Comparison of ENCODE assay signal across 12 cellular contexts in the genomic region with DNA sequence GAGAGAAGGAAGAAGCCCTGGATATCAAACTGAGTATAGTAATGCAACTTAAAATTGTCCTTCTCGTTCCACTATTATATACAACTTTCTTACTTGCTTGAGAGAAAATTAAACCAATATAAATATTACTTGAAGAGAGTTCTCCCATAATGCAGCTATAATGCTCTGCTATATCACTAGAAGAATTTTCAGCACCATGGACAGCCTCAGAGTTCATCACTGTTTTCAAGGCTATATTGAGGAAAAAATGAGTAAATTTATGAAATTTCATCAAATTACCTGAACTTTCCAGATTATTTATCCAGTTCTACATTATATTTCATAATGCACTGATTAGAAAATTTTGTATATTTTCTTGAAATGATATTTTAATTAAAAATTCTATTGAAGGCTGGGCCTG.
DNase-seq lines count a peak whose midpoint lies in the region; TF ChIP-seq lines count a peak whose summit lies in the region.
"Had no signal": no experiment of that assay in that cellular context is flagged by ENCODE, and none has a peak within 500 bp of the region (broad histone marks: within the 10 kb centered on the region; RNA-seq: fewer than 3 reads in every experiment).

No MANE protein-coding gene starts in this region.

- no peaks in the 10 kb centered on the region for H3K4me1 ChIP-seq in OCI-LY7 (ENCODE audit: insufficient read depth, low read length, poor library complexity, severe bottlenecking)
- H3K4me1 ChIP-seq: pancreas had no signal

- H4K20me1 ChIP-seq in OCI-LY7 (ENCODE audit: insufficient read depth, low read length) (no peaks in the 10 kb centered on the region), neural cell (ENCODE audit: insufficient read depth) (no peaks in the 10 kb centered on the region)

- intact Hi-C loops in OCI-LY7 (cut with micrococcal nuclease; ENCODE audit: unreplicated experiment), result no loop called here

- no peak overlapping the region for H3K4me2 ChIP-seq in OCI-LY7 (ENCODE audit: low read length)
- H3K4me2 ChIP-seq in neural cell (ENCODE audit: low read length), result no peak overlapping the region

- H2AFZ ChIP-seq in OCI-LY7 (ENCODE audit: low read length) (no peak overlapping the region), neural cell (ENCODE audit: low read depth, low read length) (no peak overlapping the region)

- CTCF ChIA-PET in OCI-LY7 (lab: Charles Lee; ENCODE audit: unreplicated experiment), result no interaction called here

- H3K36me3 ChIP-seq in OCI-LY7 (ENCODE audit: insufficient read depth, low read length) (no peaks in the 10 kb centered on the region), neural cell (ENCODE audit: insufficient read depth, low read length) (no peaks in the 10 kb centered on the region)
- H3K36me3 ChIP-seq: pancreas had no signal

- no peak for TF ChIP-seq EP300 in neural cell (conservative IDR thresholded peaks at IDR 0.05; ENCODE audit: poor library complexity, severe bottlenecking)

- no peak for TF ChIP-seq RAD21 in neural cell (conservative IDR thresholded peaks at IDR 0.05)

- no peaks in the 10 kb centered on the region for H3K9me2 ChIP-seq in OCI-LY7 (ENCODE audit: insufficient read depth, low read length)
- no peaks in the 10 kb centered on the region for H3K9me2 ChIP-seq in neural cell (ENCODE audit: insufficient read depth, low read length)

- TF ChIP-seq CTCF in OCI-LY7 (conservative IDR thresholded peaks at IDR 0.05; ENCODE audit: low read length) (no peak), choroid plexus epithelial cell (conservative IDR thresholded peaks at IDR 0.05; ENCODE audit: low read depth, low read length) (no peak), neural cell (IDR thresholded peaks at IDR 0.05; ENCODE audit: poor library complexity, severe bottlenecking) (no peak)

- H3K4me3 ChIP-seq in OCI-LY7 (ENCODE audit: low read depth, low read length, poor library complexity, severe bottlenecking), result no peak overlapping the region
- H3K4me3 ChIP-seq in choroid plexus epithelial cell (ENCODE audit: low read depth, low read length), result no peak overlapping the region
- H3K4me3 ChIP-seq in neural cell (ENCODE audit: low read length), result no peak overlapping the region
- H3K4me3 ChIP-seq: pancreas had no signal

- H3K27me3 ChIP-seq in neural cell (ENCODE audit: insufficient read depth, low read depth, low read length), result no peaks in the 10 kb centered on the region
- H3K27me3 ChIP-seq: pancreas had no signal

- no peaks in the 10 kb centered on the region for H3K79me2 ChIP-seq in OCI-LY7 (ENCODE audit: insufficient read depth, low read depth, low read length)
- no peaks in the 10 kb centered on the region for H3K79me2 ChIP-seq in neural cell (replicated peaks; ENCODE audit: insufficient read depth, low read length)

- H3K9me3 ChIP-seq in OCI-LY7 (ENCODE audit: low read length) (no peaks in the 10 kb centered on the region), neural cell (ENCODE audit: low read length) (no peaks in the 10 kb centered on the region)
- H3K9me3 ChIP-seq: pancreas had no signal

- H3F3A ChIP-seq in neural cell (ENCODE audit: insufficient read depth, low read length, poor library complexity, severe bottlenecking), result no peaks in the 10 kb centered on the region

- DNase-seq in NOMO-1 treated with DMSO at 0.1 percent for 48 hours (lab: John Stamatoyannopoulos, UW; ENCODE audit: unreplicated experiment), result peak; percentile 13
- no peak for DNase-seq in NOMO-1 (lab: John Stamatoyannopoulos, UW; ENCODE audit: unreplicated experiment in 2 of 2)
- peak; percentile 4 for DNase-seq in OCI-LY7 (ENCODE audit: low spot score)
- peak; percentile 12 for DNase-seq in choroid plexus epithelial cell (ENCODE audit: low read depth)
- DNase-seq in hepatic stellate cell (ENCODE audit: low spot score), result no peak
- DNase-seq in globus pallidus (ENCODE audit: low spot score), result no peak
- no peak for DNase-seq in DMS153 (lab: John Stamatoyannopoulos, UW)
- DNase-seq: 8988T; activated CD4-positive, alpha-beta T cell treated with anti-CD3 and anti-CD28 coated beads, Interleukin-2, amount 50 U/mL, for 48 hours; NCI-H2029; pancreas had no signal

- H3K9ac ChIP-seq in neural cell (ENCODE audit: low read length), result no peak overlapping the region

- no peak overlapping the region for H3K27ac ChIP-seq in OCI-LY7 (ENCODE audit: low read depth, low read length, poor library complexity, severe bottlenecking)
- no peak overlapping the region for H3K27ac ChIP-seq in neural cell (ENCODE audit: low read length)
- H3K27ac ChIP-seq: pancreas had no signal

- POLR2A ChIA-PET in OCI-LY7 (lab: Charles Lee), result no interaction called here

- no TSS peak for BruUV-seq in OCI-LY7 (replicated peaks; lab: Mats Ljungman, UMichigan)

TF ChIP-seq in neural cell, 6 proteins besides CTCF, POLR2A, EP300 and RAD21:
- no peak for TF ChIP-seq TAF1 (IDR thresholded peaks at IDR 0.05; ENCODE audit: low read depth)
- TF ChIP-seq, protein P1, sequence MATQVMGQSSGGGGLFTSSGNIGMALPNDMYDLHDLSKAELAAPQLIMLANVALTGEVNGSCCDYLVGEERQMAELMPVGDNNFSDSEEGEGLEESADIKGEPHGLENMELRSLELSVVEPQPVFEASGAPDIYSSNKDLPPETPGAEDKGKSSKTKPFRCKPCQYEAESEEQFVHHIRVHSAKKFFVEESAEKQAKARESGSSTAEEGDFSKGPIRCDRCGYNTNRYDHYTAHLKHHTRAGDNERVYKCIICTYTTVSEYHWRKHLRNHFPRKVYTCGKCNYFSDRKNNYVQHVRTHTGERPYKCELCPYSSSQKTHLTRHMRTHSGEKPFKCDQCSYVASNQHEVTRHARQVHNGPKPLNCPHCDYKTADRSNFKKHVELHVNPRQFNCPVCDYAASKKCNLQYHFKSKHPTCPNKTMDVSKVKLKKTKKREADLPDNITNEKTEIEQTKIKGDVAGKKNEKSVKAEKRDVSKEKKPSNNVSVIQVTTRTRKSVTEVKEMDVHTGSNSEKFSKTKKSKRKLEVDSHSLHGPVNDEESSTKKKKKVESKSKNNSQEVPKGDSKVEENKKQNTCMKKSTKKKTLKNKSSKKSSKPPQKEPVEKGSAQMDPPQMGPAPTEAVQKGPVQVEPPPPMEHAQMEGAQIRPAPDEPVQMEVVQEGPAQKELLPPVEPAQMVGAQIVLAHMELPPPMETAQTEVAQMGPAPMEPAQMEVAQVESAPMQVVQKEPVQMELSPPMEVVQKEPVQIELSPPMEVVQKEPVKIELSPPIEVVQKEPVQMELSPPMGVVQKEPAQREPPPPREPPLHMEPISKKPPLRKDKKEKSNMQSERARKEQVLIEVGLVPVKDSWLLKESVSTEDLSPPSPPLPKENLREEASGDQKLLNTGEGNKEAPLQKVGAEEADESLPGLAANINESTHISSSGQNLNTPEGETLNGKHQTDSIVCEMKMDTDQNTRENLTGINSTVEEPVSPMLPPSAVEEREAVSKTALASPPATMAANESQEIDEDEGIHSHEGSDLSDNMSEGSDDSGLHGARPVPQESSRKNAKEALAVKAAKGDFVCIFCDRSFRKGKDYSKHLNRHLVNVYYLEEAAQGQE (IDR thresholded peaks at IDR 0.05; ENCODE audit: borderline replicate concordance), result peak; percentile 37

Comparison
In these comparisons a context has a peak if more than half of its experiments do, and no peak if none do; other contexts are left out.
1. DNase-seq: peak in NOMO-1 treated with DMSO at 0.1 percent for 48 hours (single experiment), OCI-LY7 (single experiment) and choroid plexus epithelial cell (single experiment); none in NOMO-1 (0 of 2), hepatic stellate cell (single experiment), globus pallidus (single experiment) and DMS153 (single experiment).